In genomic region chr4:94339779-94340178, GRCh38 we compare ENCODE assay signal across 13 cellular contexts. TPM values are rescaled to one million over a fixed set of nuclear protein-coding genes. Genes with fewer than 3 reads are reported as not detected.
DNase-seq lines count a peak whose midpoint lies in the region; ATAC-seq and TF ChIP-seq lines count a peak whose summit lies in the region.
"Had no signal": no experiment of that assay in that cellular context is flagged by ENCODE, and none has a peak within 500 bp of the region (broad histone marks: within the 10 kb centered on the region; RNA-seq: fewer than 3 reads in every experiment).

No MANE protein-coding gene starts in this region.

- BruUV-seq in OCI-LY7 (replicated peaks; lab: Mats Ljungman, UMichigan) = no TSS peak

- intact Hi-C loops in activated naive CD4-positive, alpha-beta T cell treated with anti-CD3 and anti-CD28 coated beads for 36 hours (cut with micrococcal nuclease) = loop anchor here (1.0 to 2.0 kb wide), 3 partner anchors 10 to 133 kb away; partner anchors contain the start of gene SMARCAD1
- intact Hi-C loops in OCI-LY7 (cut with micrococcal nuclease; ENCODE audit: unreplicated experiment) = no loop called here

- H3K79me2 ChIP-seq in Loucy (ENCODE audit: insufficient read depth, low read length) (peaks cover 16% of the 10 kb centered on the region), OCI-LY7 (ENCODE audit: insufficient read depth, low read depth, low read length) (no peaks in the 10 kb centered on the region)

- H3K4me1 ChIP-seq in Loucy (ENCODE audit: insufficient read depth, low read length, poor library complexity, severe bottlenecking) = peaks cover 75% of the 10 kb centered on the region
- H3K4me1 ChIP-seq in OCI-LY7 (ENCODE audit: insufficient read depth, low read length, poor library complexity, severe bottlenecking) = no peaks in the 10 kb centered on the region

- H3K9me3 ChIP-seq in Loucy (ENCODE audit: insufficient read depth, low read depth, low read length) = no peaks in the 10 kb centered on the region
- no peaks in the 10 kb centered on the region for H3K9me3 ChIP-seq in OCI-LY7 (ENCODE audit: low read length)
- H3K9me3 ChIP-seq: BE2C had no signal

- H3K27me3 ChIP-seq in Loucy (ENCODE audit: insufficient read depth, low read length, poor library complexity, severe bottlenecking) = no peaks in the 10 kb centered on the region
- H3K27me3 ChIP-seq: BE2C had no signal

- no peaks in the 10 kb centered on the region for H3K36me3 Mint-ChIP-seq in activated naive CD4-positive, alpha-beta T cell treated with anti-CD3 and anti-CD28 coated beads for 36 hours (ENCODE audit: low read depth)
- no peaks in the 10 kb centered on the region for H3K36me3 Mint-ChIP-seq in activated naive CD4-positive, alpha-beta T cell treated with anti-CD3 and anti-CD28 coated beads, Interleukin-2, amount 50 U/mL, for 72 hours
- no peaks in the 10 kb centered on the region for H3K36me3 Mint-ChIP-seq in stimulated activated memory B cell treated with anti-CD40 and anti-IgM and Interleukin-4, amounts not matched to agents 10 μg/mL and 1 μg/mL and 100 μg/mL, for 72 hours
- H3K36me3 Mint-ChIP-seq: WTC11 had no signal

- H3F3A ChIP-seq in Loucy (ENCODE audit: low read depth) = peaks cover 16% of the 10 kb centered on the region

- POLR2A ChIA-PET in OCI-LY7 (lab: Charles Lee) = interaction anchor here (0.5 to 0.7 kb wide), 2 partner anchors 193 to 1321 kb away, joined by 3 to 5 read pairs; no protein-coding TSS in a partner anchor

- peaks cover 22% of the 10 kb centered on the region for H3K4me1 Mint-ChIP-seq in activated naive CD4-positive, alpha-beta T cell treated with anti-CD3 and anti-CD28 coated beads for 36 hours (ENCODE audit: low read depth)
- peaks cover 12% of the 10 kb centered on the region for H3K4me1 Mint-ChIP-seq in stimulated activated memory B cell treated with anti-CD40 and anti-IgM and Interleukin-4, amounts not matched to agents 10 μg/mL and 1 μg/mL and 100 μg/mL, for 72 hours
- H3K4me1 Mint-ChIP-seq: WTC11 had no signal

- H3K4me2 ChIP-seq in Loucy (ENCODE audit: low read depth, low read length, poor library complexity, severe bottlenecking) = peak overlapping the region; percentile 64
- H3K4me2 ChIP-seq in OCI-LY7 (ENCODE audit: low read length) = no peak overlapping the region

- no peak overlapping the region for H3K27ac ChIP-seq in OCI-LY7 (ENCODE audit: low read depth, low read length, poor library complexity, severe bottlenecking)

- H3K9ac ChIP-seq in Loucy (ENCODE audit: low read depth, low read length, poor library complexity, severe bottlenecking) = peak overlapping the region; percentile 68

- H3K27ac Mint-ChIP-seq in activated naive CD4-positive, alpha-beta T cell treated with anti-CD3 and anti-CD28 coated beads for 36 hours = peak overlapping the region; percentile 46
- peak overlapping the region; percentile 82 to 86 for H3K27ac Mint-ChIP-seq in activated naive CD4-positive, alpha-beta T cell treated with anti-CD3 and anti-CD28 coated beads, Interleukin-2, amount 50 U/mL, for 72 hours
- H3K27ac Mint-ChIP-seq in stimulated activated memory B cell treated with anti-CD40 and anti-IgM and Interleukin-4, amounts not matched to agents 10 μg/mL and 1 μg/mL and 100 μg/mL, for 72 hours = peak overlapping the region; percentile 45
- H3K27ac Mint-ChIP-seq: WTC11 had no signal

- peak in 1 of 2 donors; percentile 75 for ATAC-seq in activated naive CD4-positive, alpha-beta T cell treated with anti-CD3 and anti-CD28 coated beads, Interleukin-2, amount 50 U/mL, for 72 hours
- ATAC-seq in stimulated activated memory B cell treated with anti-CD40 and anti-IgM and Interleukin-4, amounts not matched to agents 10 μg/mL and 1 μg/mL and 100 μg/mL, for 72 hours = no peak
- ATAC-seq: WTC11 had no signal

- H3K27me3 Mint-ChIP-seq in activated naive CD4-positive, alpha-beta T cell treated with anti-CD3 and anti-CD28 coated beads for 36 hours (ENCODE audit: low read depth) = peaks cover 4% of the 10 kb centered on the region
- no peaks in the 10 kb centered on the region for H3K27me3 Mint-ChIP-seq in stimulated activated memory B cell treated with anti-CD40 and anti-IgM and Interleukin-4, amounts not matched to agents 10 μg/mL and 1 μg/mL and 100 μg/mL, for 72 hours

- H3K4me3 ChIP-seq in Loucy (ENCODE audit: low read length, poor library complexity, severe bottlenecking) (peak overlapping the region; percentile 59), OCI-LY7 (ENCODE audit: low read depth, low read length, poor library complexity, severe bottlenecking) (no peak overlapping the region)

- no peaks in the 10 kb centered on the region for H3K9me2 ChIP-seq in Loucy (replicated peaks; ENCODE audit: low read depth, low read length)
- no peaks in the 10 kb centered on the region for H3K9me2 ChIP-seq in OCI-LY7 (ENCODE audit: insufficient read depth, low read length)

- no peaks in the 10 kb centered on the region for H3K9me3 Mint-ChIP-seq in activated naive CD4-positive, alpha-beta T cell treated with anti-CD3 and anti-CD28 coated beads for 36 hours
- H3K9me3 Mint-ChIP-seq in activated naive CD4-positive, alpha-beta T cell treated with anti-CD3 and anti-CD28 coated beads, Interleukin-2, amount 50 U/mL, for 72 hours = no peaks in the 10 kb centered on the region
- no peaks in the 10 kb centered on the region for H3K9me3 Mint-ChIP-seq in stimulated activated memory B cell treated with anti-CD40 and anti-IgM and Interleukin-4, amounts not matched to agents 10 μg/mL and 1 μg/mL and 100 μg/mL, for 72 hours
- H3K9me3 Mint-ChIP-seq: WTC11 had no signal

- H2AFZ ChIP-seq in Loucy (ENCODE audit: low read length) (peak overlapping the region; percentile 17; the same call in 1 of the 2 replicates), OCI-LY7 (ENCODE audit: low read length) (no peak overlapping the region)

- H3K36me3 ChIP-seq in Loucy (ENCODE audit: insufficient read depth, low read length) (no peaks in the 10 kb centered on the region), OCI-LY7 (ENCODE audit: insufficient read depth, low read length) (no peaks in the 10 kb centered on the region)
- H3K36me3 ChIP-seq: BE2C had no signal

- H4K20me1 ChIP-seq in Loucy (ENCODE audit: insufficient read depth, low read length, poor library complexity, severe bottlenecking) = no peaks in the 10 kb centered on the region
- H4K20me1 ChIP-seq in OCI-LY7 (ENCODE audit: insufficient read depth, low read length) = no peaks in the 10 kb centered on the region

- TF ChIP-seq CTCF in Loucy (conservative IDR thresholded peaks at IDR 0.05; ENCODE audit: low read length) = no peak
- TF ChIP-seq CTCF in OCI-LY7 (conservative IDR thresholded peaks at IDR 0.05; ENCODE audit: low read length) = no peak

- peak; percentile 22 for DNase-seq in activated naive CD4-positive, alpha-beta T cell treated with anti-CD3 and anti-CD28 coated beads for 36 hours
- no peak for DNase-seq in activated naive CD4-positive, alpha-beta T cell (lab: John Stamatoyannopoulos, UW)
- DNase-seq in activated naive CD4-positive, alpha-beta T cell treated with anti-CD3 and anti-CD28 coated beads, Interleukin-2, amount 50 U/mL, for 72 hours (ENCODE audit: low spot score in 2 of 2) = no peak
- no peak for DNase-seq in NCI-H1417 treated with DMSO at 0.1 percent for 48 hours (lab: John Stamatoyannopoulos, UW)
- no peak for DNase-seq in OCI-LY7 (ENCODE audit: low spot score)
- no peak for DNase-seq in retina
- DNase-seq: BE2C; effector CD4-positive, alpha-beta T cell; NCI-H510A had no signal

- H3K4me3 Mint-ChIP-seq in activated naive CD4-positive, alpha-beta T cell treated with anti-CD3 and anti-CD28 coated beads for 36 hours = peak overlapping the region; percentile 61
- peak overlapping the region; percentile 44 for H3K4me3 Mint-ChIP-seq in stimulated activated memory B cell treated with anti-CD40 and anti-IgM and Interleukin-4, amounts not matched to agents 10 μg/mL and 1 μg/mL and 100 μg/mL, for 72 hours
- H3K4me3 Mint-ChIP-seq: WTC11 had no signal

- CTCF ChIA-PET in activated naive CD4-positive, alpha-beta T cell treated with anti-CD3 and anti-CD28 coated beads for 36 hours (lab: Charles Lee) = interaction anchor here (1.1 kb wide), 1 partner anchor 63 kb away, joined by 3 read pairs; no protein-coding TSS in a partner anchor
- CTCF ChIA-PET in OCI-LY7 (lab: Charles Lee; ENCODE audit: unreplicated experiment) = no interaction called here

RNA-seq across cellular contexts. Expression of gene HPGDS, which starts 2.9 kb away (rescaled TPM):
- not detected for total RNA-seq in activated naive CD4-positive, alpha-beta T cell treated with anti-CD3 and anti-CD28 coated beads for 36 hours
- total RNA-seq in activated naive CD4-positive, alpha-beta T cell treated with anti-CD3 and anti-CD28 coated beads, Interleukin-2, amount 50 U/mL, for 72 hours = under 1 TPM in 1 of 2 donors, not detected in 1; 0.19 TPM
- 1.5 TPM in 1 of 2 replicates, not detected in the other for total RNA-seq in OCI-LY7 (2014; rRNA removed; shearing (Covaris generic))
- not detected in 2 replicates for total RNA-seq in OCI-LY7 (2022)
- total RNA-seq: kidney epithelial cell, WTC11 had no signal
